1 cellular context compared by ENCODE assay signal in the genomic region with DNA sequence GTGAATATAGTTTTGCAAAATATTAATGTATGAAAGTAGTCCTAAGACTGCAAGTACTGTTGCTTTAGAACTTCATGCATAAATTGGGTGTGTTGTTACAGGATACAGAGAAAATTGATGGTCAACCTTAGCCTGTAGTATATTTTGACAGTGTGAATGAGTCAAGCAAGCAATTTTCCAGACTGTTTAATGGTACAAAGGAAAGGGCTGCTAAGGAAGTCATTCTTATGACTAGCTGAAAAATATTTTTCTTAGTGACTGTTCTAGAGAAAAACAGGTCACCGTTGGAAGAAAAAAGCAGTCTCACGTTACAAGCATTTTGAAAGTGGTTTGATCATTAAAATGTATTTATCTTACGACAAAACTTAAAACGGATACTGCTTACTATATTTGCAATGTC.
TF ChIP-seq lines count a peak whose summit lies in the region.

No MANE protein-coding gene starts in this region.

TF ChIP-seq in HepG2, 621 proteins besides CTCF, POLR2A, EP300 and RAD21 (continued from another document):
- TF ChIP-seq FUBP1 (CRISPR knock-in tag; IDR thresholded peaks at IDR 0.05; ENCODE audit: borderline replicate concordance), result no peak
- no peak for TF ChIP-seq ZNF383 (CRISPR knock-in tag; IDR thresholded peaks at IDR 0.05; ENCODE audit: borderline replicate concordance)
- no peak for TF ChIP-seq KLF12 (CRISPR knock-in tag; IDR thresholded peaks at IDR 0.05; ENCODE audit: borderline replicate concordance)
- TF ChIP-seq ZNF557 (CRISPR knock-in tag; IDR thresholded peaks at IDR 0.05), result no peak
- TF ChIP-seq BCL6 (CRISPR knock-in tag; IDR thresholded peaks at IDR 0.05), result no peak
- no peak for TF ChIP-seq GZF1 (CRISPR knock-in tag; IDR thresholded peaks at IDR 0.05)
- no peak for TF ChIP-seq AGO1 (IDR thresholded peaks at IDR 0.05; ENCODE audit: low read depth, low read length, poor library complexity, severe bottlenecking)
- TF ChIP-seq ZZZ3 (CRISPR knock-in tag; IDR thresholded peaks at IDR 0.05; ENCODE audit: borderline replicate concordance), result no peak
- TF ChIP-seq ZNF710 (CRISPR knock-in tag; IDR thresholded peaks at IDR 0.05; ENCODE audit: borderline replicate concordance), result no peak
- no peak for TF ChIP-seq SRF (IDR thresholded peaks at IDR 0.05; ENCODE audit: low read depth, low read length)
- no peak for TF ChIP-seq DMAP1 (CRISPR knock-in tag; IDR thresholded peaks at IDR 0.05)
- no peak for TF ChIP-seq ZNF367 (CRISPR knock-in tag; IDR thresholded peaks at IDR 0.05; ENCODE audit: borderline replicate concordance)
- no peak for TF ChIP-seq FOXJ3 (CRISPR knock-in tag; IDR thresholded peaks at IDR 0.05; ENCODE audit: borderline replicate concordance)
- TF ChIP-seq RCOR2 (CRISPR knock-in tag; IDR thresholded peaks at IDR 0.05), result no peak
- no peak for TF ChIP-seq ZNF446 (CRISPR knock-in tag; IDR thresholded peaks at IDR 0.05)
